Comparison of ENCODE assay signal across 27 cellular contexts in genomic region chr1:52684545-52684944, GRCh38. TPM values are rescaled to one million over a fixed set of nuclear protein-coding genes. Genes with fewer than 3 reads are reported as not detected.
"Had no signal": no experiment of that assay in that cellular context is flagged by ENCODE, and none has a peak within 500 bp of the region (broad histone marks: within the 10 kb centered on the region; RNA-seq: fewer than 3 reads in every experiment).

No MANE protein-coding gene starts in this region.

- H2AFZ ChIP-seq: hepatocyte had no signal

- H3K4me3 ChIP-seq: esophagus squamous epithelium, hepatocyte, left ventricle myocardium inferior, lower lobe of right lung, psoas muscle, skin epidermis, testis, tibial nerve, upper lobe of right lung, vagina had no signal

- DNase-seq: dermis blood vessel endothelial cell; esophagus squamous epithelium; foreskin fibroblast; head of caudate nucleus; kidney; left cardiac atrium; left ventricle myocardium inferior; lower lobe of right lung; mesendoderm; naive B cell; psoas muscle; retina; stimulated activated CD4-positive, alpha-beta T cell treated with anti-CD3 and anti-CD28 coated beads, Interleukin-2, amount 100 ng/mL, for 24 hours; stimulated activated CD4-positive, alpha-beta T cell treated with anti-CD3 and anti-CD28 coated beads, Interleukin-4, amount 100 ng/mL, for 4 hours; stimulated activated naive B cell treated with anti-CD40 and anti-IgM and Interleukin-4, amounts not matched to agents 10 μg/mL and 1 μg/mL and 100 μg/mL, for 72 hours; stimulated activated naive CD8-positive, alpha-beta T cell treated with anti-CD3 and anti-CD28 coated beads, Interleukin-15, amount 100 ng/mL, for 72 hours; testis; upper lobe of right lung had no signal

- H3K79me2 ChIP-seq: hepatocyte had no signal

- H3K27ac ChIP-seq: esophagus squamous epithelium, hepatocyte, left ventricle myocardium inferior, lower lobe of right lung, neutrophil, psoas muscle, skin epidermis, testis, tibial nerve, upper lobe of right lung, vagina had no signal

- H3K9me3 ChIP-seq: esophagus squamous epithelium, left ventricle myocardium inferior, lower lobe of right lung, neutrophil, psoas muscle, testis, tibial nerve, upper lobe of right lung, vagina had no signal

- ATAC-seq: left cardiac atrium; lower lobe of right lung; psoas muscle; sciatic nerve; stimulated activated naive B cell treated with anti-CD40 and anti-IgM and Interleukin-4, amounts not matched to agents 10 μg/mL and 1 μg/mL and 100 μg/mL, for 72 hours; stimulated activated naive CD8-positive, alpha-beta T cell treated with anti-CD3 and anti-CD28 coated beads, Interleukin-15, amount 100 ng/mL, for 72 hours; upper lobe of right lung had no signal

- H3K27me3 ChIP-seq: esophagus squamous epithelium, hepatocyte, neutrophil, testis, tibial nerve, upper lobe of right lung, vagina had no signal

- H3K4me2 ChIP-seq: hepatocyte had no signal

- H3K9me3 Mint-ChIP-seq: stimulated activated naive CD8-positive, alpha-beta T cell treated with anti-CD3 and anti-CD28 coated beads, Interleukin-15, amount 100 ng/mL, for 72 hours had no signal

- H3K4me1 ChIP-seq: esophagus squamous epithelium, lower lobe of right lung, testis, upper lobe of right lung, vagina had no signal

- H3K4me3 Mint-ChIP-seq: stimulated activated naive B cell treated with anti-CD40 and anti-IgM and Interleukin-4, amounts not matched to agents 10 μg/mL and 1 μg/mL and 100 μg/mL, for 72 hours; stimulated activated naive CD8-positive, alpha-beta T cell treated with anti-CD3 and anti-CD28 coated beads, Interleukin-15, amount 100 ng/mL, for 72 hours had no signal

- H3K27me3 Mint-ChIP-seq: naive B cell; stimulated activated naive B cell treated with anti-CD40 and anti-IgM and Interleukin-4, amounts not matched to agents 10 μg/mL and 1 μg/mL and 100 μg/mL, for 72 hours; stimulated activated naive CD8-positive, alpha-beta T cell treated with anti-CD3 and anti-CD28 coated beads, Interleukin-15, amount 100 ng/mL, for 72 hours had no signal

- H3K36me3 ChIP-seq: neutrophil had no signal

RNA-seq across cellular contexts. Expression of gene SHISAL2A, which starts 51.6 kb away (rescaled TPM):
- total RNA-seq: dermis blood vessel endothelial cell, left ventricle myocardium inferior, osteoblast, subcutaneous adipose tissue had no signal
- polyA plus RNA-seq: neural cell had no signal
